20 cellular contexts compared by ENCODE assay signal in the genomic region with DNA sequence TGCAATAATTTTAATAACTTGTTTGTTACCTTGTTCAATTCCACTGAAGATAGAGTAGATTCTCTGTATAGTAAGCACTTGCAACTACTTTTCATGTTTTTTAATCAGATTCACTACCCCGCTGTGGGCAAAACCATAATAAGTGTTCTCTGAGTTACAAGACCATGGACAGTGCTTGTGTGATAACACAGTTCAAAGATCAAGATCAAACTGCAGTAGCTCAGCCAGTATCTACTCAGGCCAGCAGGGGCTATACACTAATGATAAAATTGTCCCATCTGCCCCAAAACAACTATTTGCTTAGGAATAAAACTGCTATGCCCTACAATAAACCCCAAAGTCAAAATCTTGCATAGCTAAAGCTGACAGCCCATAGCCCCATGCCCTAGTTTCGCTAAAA.
"Had no signal": no experiment of that assay in that cellular context is flagged by ENCODE, and none has a peak within 500 bp of the region (broad histone marks: within the 10 kb centered on the region; RNA-seq: fewer than 3 reads in every experiment).

No MANE protein-coding gene starts in this region.

- H3K4me2 ChIP-seq: KMS-11, SK-N-SH had no signal

- H3K9ac ChIP-seq: KMS-11, SK-N-SH had no signal

- H3K27ac ChIP-seq: KMS-11, RWPE1 had no signal

- ATAC-seq: Panc1, PC-3 had no signal

- DNase-seq: Kasumi-1, MM.1S, NCI-H1092 treated with DMSO at 0.1 percent for 48 hours, NCI-H1436, NCI-H187, NCI-H2029, NCI-H2081 treated with DMSO at 0.1 percent for 48 hours, NCI-H2171, NCI-H226, NCI-H446, NCI-H510A, NCI-H524 treated with DMSO at 0.1 percent for 48 hours, NCI-H69, NCI-H774, PC-3, SHP77, SK-N-SH had no signal

- H3K9me3 ChIP-seq: SK-N-SH had no signal

- H3K9me2 ChIP-seq: SK-N-SH had no signal
